In genomic region chr5:131795128-131795719, GRCh38 we compare ENCODE assay signal across 1 cellular context.
TF ChIP-seq lines count a peak whose summit lies in the region.

No MANE protein-coding gene starts in this region.

TF ChIP-seq in GM23338, 12 proteins besides CTCF, POLR2A, EP300 and RAD21 (continued from another document):
- TF ChIP-seq REST (IDR thresholded peaks at IDR 0.05; ENCODE audit: unreplicated experiment) (no peak), NANOG (IDR thresholded peaks at IDR 0.05; ENCODE audit: borderline replicate concordance) (no peak), POLR2AphosphoS5 (IDR thresholded peaks at IDR 0.05; ENCODE audit: low read depth) (no peak), CREB1 (CRISPR knock-in tag; IDR thresholded peaks at IDR 0.05; ENCODE audit: low read depth) (no peak)
- TF ChIP-seq, protein P1, sequence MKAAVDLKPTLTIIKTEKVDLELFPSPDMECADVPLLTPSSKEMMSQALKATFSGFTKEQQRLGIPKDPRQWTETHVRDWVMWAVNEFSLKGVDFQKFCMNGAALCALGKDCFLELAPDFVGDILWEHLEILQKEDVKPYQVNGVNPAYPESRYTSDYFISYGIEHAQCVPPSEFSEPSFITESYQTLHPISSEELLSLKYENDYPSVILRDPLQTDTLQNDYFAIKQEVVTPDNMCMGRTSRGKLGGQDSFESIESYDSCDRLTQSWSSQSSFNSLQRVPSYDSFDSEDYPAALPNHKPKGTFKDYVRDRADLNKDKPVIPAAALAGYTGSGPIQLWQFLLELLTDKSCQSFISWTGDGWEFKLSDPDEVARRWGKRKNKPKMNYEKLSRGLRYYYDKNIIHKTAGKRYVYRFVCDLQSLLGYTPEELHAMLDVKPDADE (IDR thresholded peaks at IDR 0.05) = no peak
